Comparison of ENCODE assay signal across 7 cellular contexts in genomic region chr7:815284-816216, GRCh38. TPM values are rescaled to one million over a fixed set of nuclear protein-coding genes. Genes with fewer than 3 reads are reported as not detected.
DNase-seq lines count a peak whose midpoint lies in the region; ATAC-seq and TF ChIP-seq lines count a peak whose summit lies in the region.

No MANE protein-coding gene starts in this region.

- H3K27me3 Mint-ChIP-seq in stimulated activated naive CD8-positive, alpha-beta T cell treated with anti-CD3 and anti-CD28 coated beads, Interleukin-15, Interleukin-2, amounts not matched to agents 100 ng/mL and 50 ng/mL, for 24 hours: peaks cover 18% of the 10 kb centered on the region

- H3K4me1 ChIP-seq in adrenal gland (replicated peaks in 1 of 2): peaks cover 25 to 50% of the 10 kb centered on the region in 2 donors

- H3K4me1 Mint-ChIP-seq in stimulated activated naive CD8-positive, alpha-beta T cell treated with anti-CD3 and anti-CD28 coated beads, Interleukin-15, Interleukin-2, amounts not matched to agents 100 ng/mL and 50 ng/mL, for 24 hours (ENCODE audit: low read depth): peaks cover 60% of the 10 kb centered on the region

- no peaks in the 10 kb centered on the region for H3K9me3 ChIP-seq in adrenal gland (replicated peaks in 1 of 3)

- H3K27ac Mint-ChIP-seq in stimulated activated naive CD8-positive, alpha-beta T cell treated with anti-CD3 and anti-CD28 coated beads, Interleukin-15, Interleukin-2, amounts not matched to agents 100 ng/mL and 50 ng/mL, for 24 hours: peak overlapping the region; percentile 65

- no peak for TF ChIP-seq CTCF in GM20000 (IDR thresholded peaks at IDR 0.05; ENCODE audit: extremely low read depth, missing control alignments)
- no peak for TF ChIP-seq CTCF in adrenal gland (IDR thresholded peaks at IDR 0.05)
- no peak for TF ChIP-seq CTCF in omental fat pad (IDR thresholded peaks at IDR 0.05)

- intact Hi-C loops in adrenal gland (cut with DNase I): no loop called here

- H3K27me3 ChIP-seq in adrenal gland: no peaks in the 10 kb centered on the region

- no peak for ATAC-seq in omental fat pad (ENCODE audit: low FRiP score)

- WGBS in adrenal gland, 4 donors: 15 to 49% (median 21%) methylated on average over 23 to 56 of the region's 56 CpGs

- peak; percentile 49 for DNase-seq in GM20000 (ENCODE audit: low spot score)
- peak; percentile 78 for DNase-seq in NCI-H2227 treated with DMSO at 0.1 percent for 48 hours (lab: John Stamatoyannopoulos, UW)
- peak in 4 of 7 donors; percentile 30 to 68 (median 50) for DNase-seq in adrenal gland
- peak; percentile 93 for DNase-seq in islet precursor cell
- DNase-seq in omental fat pad (ENCODE audit: low spot score): no peak
- DNase-seq in pons (ENCODE audit: low spot score): no peak

- H3K4me3 Mint-ChIP-seq in stimulated activated naive CD8-positive, alpha-beta T cell treated with anti-CD3 and anti-CD28 coated beads, Interleukin-15, Interleukin-2, amounts not matched to agents 100 ng/mL and 50 ng/mL, for 24 hours: peak overlapping the region; percentile 79

- no peaks in the 10 kb centered on the region for H3K36me3 ChIP-seq in adrenal gland (replicated peaks in 1 of 2)

- no peak for TF ChIP-seq POLR2A in adrenal gland (IDR thresholded peaks at IDR 0.05)

- H3K36me3 Mint-ChIP-seq in stimulated activated naive CD8-positive, alpha-beta T cell treated with anti-CD3 and anti-CD28 coated beads, Interleukin-15, Interleukin-2, amounts not matched to agents 100 ng/mL and 50 ng/mL, for 24 hours (ENCODE audit: low read depth): peaks cover 20% of the 10 kb centered on the region

- H3K9me3 Mint-ChIP-seq in stimulated activated naive CD8-positive, alpha-beta T cell treated with anti-CD3 and anti-CD28 coated beads, Interleukin-15, Interleukin-2, amounts not matched to agents 100 ng/mL and 50 ng/mL, for 24 hours: no peaks in the 10 kb centered on the region

- peak overlapping the region in 1 of 4 donors; percentile 83 for H3K4me3 ChIP-seq in adrenal gland

- H3K27ac ChIP-seq in adrenal gland: peak overlapping the region in 4 of 5 donors; percentile 40 to 90 (median 56)

RNA-seq across cellular contexts. Expression of gene SUN1, which starts 16.7 kb away (rescaled TPM):
- total RNA-seq in adrenal gland: 100 to 1,000 TPM in 4 of 8 donors, 10 to 100 TPM in 4; 79.1 to 122 (median 99.9) TPM
- polyA plus RNA-seq in adrenal gland: 100 to 1,000 TPM in 2 of 3 donors, 10 to 100 TPM in 1; 28.7 to 114 (median 105) TPM
- total RNA-seq in omental fat pad: 100 to 1,000 TPM; 124 to 245 (median 174) TPM

Comparison
In these comparisons a context has a peak if more than half of its experiments do, and no peak if none do; other contexts are left out.
1. DNase-seq: peak in GM20000 (single experiment), NCI-H2227 treated with DMSO at 0.1 percent for 48 hours (single experiment), adrenal gland (4 of 7) and islet precursor cell (single experiment); none in omental fat pad (single experiment) and pons (single experiment).